In the genomic region with DNA sequence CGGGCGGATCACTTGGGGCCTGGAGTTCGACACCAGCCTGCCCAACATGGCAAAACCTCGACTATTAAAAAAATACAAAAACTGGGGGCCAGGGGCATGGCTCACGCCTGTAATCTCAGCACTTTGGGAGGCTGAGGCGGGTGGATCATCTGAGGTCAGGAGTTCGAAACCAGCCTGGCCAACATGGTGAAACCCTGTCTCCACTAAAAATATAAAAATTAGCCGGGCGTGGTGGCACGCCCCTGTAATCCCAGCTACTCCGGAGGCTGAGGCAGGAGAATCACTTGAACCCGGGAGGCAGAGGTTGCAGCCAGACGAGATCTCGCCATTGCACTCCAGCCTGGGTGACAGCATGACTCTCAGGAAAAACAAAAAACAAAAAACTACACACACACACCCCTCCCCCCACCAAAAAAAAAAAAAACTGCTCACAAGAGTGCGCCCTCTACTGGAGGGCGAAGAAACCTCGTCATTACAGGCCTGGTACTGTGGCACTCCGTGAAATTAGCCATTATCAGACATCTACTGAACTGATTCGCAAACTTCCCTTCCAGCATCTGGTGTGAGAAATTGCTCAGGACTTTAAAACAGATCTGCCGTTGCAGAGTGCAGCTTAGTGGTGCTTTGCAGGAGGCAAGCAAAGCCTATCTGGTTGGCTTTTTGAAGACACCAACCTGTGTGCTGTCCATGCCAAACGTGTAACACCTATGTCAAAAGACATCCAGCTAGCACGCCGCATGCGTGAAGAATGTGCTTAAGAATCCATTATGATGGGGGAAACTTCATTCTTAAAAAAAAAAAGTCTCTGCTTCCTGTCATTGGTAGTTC, we compare ENCODE assay signal across 1 cellular context.
TF ChIP-seq lines count a peak whose summit lies in the region.

No MANE protein-coding gene starts in this region.

TF ChIP-seq in HEK293, 187 proteins besides CTCF, POLR2A, EP300 and RAD21 (continued from another document and continues in another):
- TF ChIP-seq, protein P1, sequence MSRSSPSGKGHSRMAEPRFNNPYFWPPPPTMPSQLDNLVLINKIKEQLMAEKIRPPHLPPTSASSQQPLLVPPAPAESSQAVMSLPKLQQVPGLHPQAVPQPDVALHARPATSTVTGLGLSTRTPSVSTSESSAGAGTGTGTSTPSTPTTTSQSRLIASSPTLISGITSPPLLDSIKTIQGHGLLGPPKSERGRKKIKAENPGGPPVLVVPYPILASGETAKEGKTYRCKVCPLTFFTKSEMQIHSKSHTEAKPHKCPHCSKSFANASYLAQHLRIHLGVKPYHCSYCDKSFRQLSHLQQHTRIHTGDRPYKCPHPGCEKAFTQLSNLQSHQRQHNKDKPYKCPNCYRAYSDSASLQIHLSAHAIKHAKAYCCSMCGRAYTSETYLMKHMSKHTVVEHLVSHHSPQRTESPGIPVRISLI (tag by site-specific recombination; IDR thresholded peaks at IDR 0.05): peak; percentile 97
- TF ChIP-seq ZNF555 (tag by site-specific recombination; conservative IDR thresholded peaks at IDR 0.05) (no peak), ZNF398 (tag by site-specific recombination; IDR thresholded peaks at IDR 0.05) (no peak), ZNF830 (tag by site-specific recombination; IDR thresholded peaks at IDR 0.05; ENCODE audit: low read depth) (no peak), ZBTB8A (tag by site-specific recombination; IDR thresholded peaks at IDR 0.05) (peak; percentile 47), ZNF776 (tag by site-specific recombination; IDR thresholded peaks at IDR 0.05; ENCODE audit: borderline replicate concordance) (no peak), ZNF843 (tag by site-specific recombination; IDR thresholded peaks at IDR 0.05) (0 out of 2 replicates have a peak, but pooled peaks have one; percentile 34), KLF1 (tag by site-specific recombination; IDR thresholded peaks at IDR 0.05) (peak; percentile 29; the same call in 1 of the 2 replicates), ZNF623 (tag by site-specific recombination; IDR thresholded peaks at IDR 0.05) (no peak), ZSCAN16 (tag by site-specific recombination; IDR thresholded peaks at IDR 0.05) (no peak), ZNF629 (tag by site-specific recombination; IDR thresholded peaks at IDR 0.05) (peak; percentile 66; the same call in 1 of the 2 replicates), ZNF677 (tag by site-specific recombination; IDR thresholded peaks at IDR 0.05) (no peak), ZBTB17 (tag by site-specific recombination; IDR thresholded peaks at IDR 0.05) (peak; percentile 71), GLI4 (tag by site-specific recombination; IDR thresholded peaks at IDR 0.05) (no peak), YY2 (tag by site-specific recombination; IDR thresholded peaks at IDR 0.05) (peak; percentile 64; the same call in 1 of the 2 replicates), AEBP2 (tag by site-specific recombination; IDR thresholded peaks at IDR 0.05; ENCODE audit: borderline replicate concordance) (no peak), ZNF624 (tag by site-specific recombination; IDR thresholded peaks at IDR 0.05) (no peak), ZNF530 (tag by site-specific recombination; IDR thresholded peaks at IDR 0.05; ENCODE audit: low read depth) (no peak), ZNF610 (tag by site-specific recombination; IDR thresholded peaks at IDR 0.05; ENCODE audit: borderline replicate concordance) (peak; percentile 58; the same call in 1 of the 2 replicates), ZNF239 (tag by site-specific recombination; IDR thresholded peaks at IDR 0.05) (no peak), ZNF785 (tag by site-specific recombination; IDR thresholded peaks at IDR 0.05) (0 out of 2 replicates have a peak, but pooled peaks have one; percentile 27), KLF10 (tag by site-specific recombination; IDR thresholded peaks at IDR 0.05) (0 out of 2 replicates have a peak, but pooled peaks have one; percentile 24), SP2 (tag by site-specific recombination; IDR thresholded peaks at IDR 0.05) (no peak), TRIM28 (IDR thresholded peaks at IDR 0.05; ENCODE audit: borderline replicate concordance, low read length) (0 out of 2 replicates have a peak, but pooled peaks have one; percentile 61), ZNF280D (tag by site-specific recombination; IDR thresholded peaks at IDR 0.05) (no peak), ZXDB (tag by site-specific recombination; IDR thresholded peaks at IDR 0.05) (peak; percentile 64), OSR2 (tag by site-specific recombination; IDR thresholded peaks at IDR 0.05) (no peak)
- TF ChIP-seq, protein P2, sequence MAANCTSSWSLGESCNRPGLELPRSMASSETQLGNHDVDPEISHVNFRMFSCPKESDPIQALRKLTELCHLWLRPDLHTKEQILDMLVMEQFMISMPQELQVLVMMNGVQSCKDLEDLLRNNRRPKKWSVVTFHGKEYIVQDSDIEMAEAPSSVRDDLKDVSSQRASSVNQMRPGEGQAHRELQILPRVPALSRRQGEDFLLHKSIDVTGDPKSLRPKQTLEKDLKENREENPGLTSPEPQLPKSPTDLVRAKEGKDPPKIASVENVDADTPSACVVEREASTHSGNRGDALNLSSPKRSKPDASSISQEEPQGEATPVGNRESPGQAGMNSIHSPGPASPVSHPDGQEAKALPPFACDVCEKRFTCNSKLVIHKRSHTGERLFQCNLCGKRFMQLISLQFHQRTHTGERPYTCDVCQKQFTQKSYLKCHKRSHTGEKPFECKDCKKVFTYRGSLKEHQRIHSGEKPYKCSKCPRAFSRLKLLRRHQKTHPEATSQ (tag by site-specific recombination; IDR thresholded peaks at IDR 0.05): no peak
- TF ChIP-seq, protein P3, sequence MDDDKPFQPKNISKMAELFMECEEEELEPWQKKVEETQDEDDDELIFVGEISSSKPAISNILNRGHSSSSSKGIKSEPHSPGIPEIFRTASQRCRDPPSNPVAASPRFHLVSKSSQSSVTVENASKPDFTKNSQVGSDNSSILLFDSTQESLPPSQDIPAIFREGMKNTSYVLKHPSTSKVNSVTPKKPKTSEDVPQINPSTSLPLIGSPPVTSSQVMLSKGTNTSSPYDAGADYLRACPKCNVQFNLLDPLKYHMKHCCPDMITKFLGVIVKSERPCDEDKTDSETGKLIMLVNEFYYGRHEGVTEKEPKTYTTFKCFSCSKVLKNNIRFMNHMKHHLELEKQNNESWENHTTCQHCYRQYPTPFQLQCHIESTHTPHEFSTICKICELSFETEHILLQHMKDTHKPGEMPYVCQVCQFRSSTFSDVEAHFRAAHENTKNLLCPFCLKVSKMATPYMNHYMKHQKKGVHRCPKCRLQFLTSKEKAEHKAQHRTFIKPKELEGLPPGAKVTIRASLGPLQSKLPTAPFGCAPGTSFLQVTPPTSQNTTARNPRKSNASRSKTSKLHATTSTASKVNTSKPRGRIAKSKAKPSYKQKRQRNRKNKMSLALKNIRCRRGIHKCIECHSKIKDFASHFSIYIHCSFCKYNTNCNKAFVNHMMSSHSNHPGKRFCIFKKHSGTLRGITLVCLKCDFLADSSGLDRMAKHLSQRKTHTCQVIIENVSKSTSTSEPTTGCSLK (tag by site-specific recombination; IDR thresholded peaks at IDR 0.05): no peak
- TF ChIP-seq, protein P4, sequence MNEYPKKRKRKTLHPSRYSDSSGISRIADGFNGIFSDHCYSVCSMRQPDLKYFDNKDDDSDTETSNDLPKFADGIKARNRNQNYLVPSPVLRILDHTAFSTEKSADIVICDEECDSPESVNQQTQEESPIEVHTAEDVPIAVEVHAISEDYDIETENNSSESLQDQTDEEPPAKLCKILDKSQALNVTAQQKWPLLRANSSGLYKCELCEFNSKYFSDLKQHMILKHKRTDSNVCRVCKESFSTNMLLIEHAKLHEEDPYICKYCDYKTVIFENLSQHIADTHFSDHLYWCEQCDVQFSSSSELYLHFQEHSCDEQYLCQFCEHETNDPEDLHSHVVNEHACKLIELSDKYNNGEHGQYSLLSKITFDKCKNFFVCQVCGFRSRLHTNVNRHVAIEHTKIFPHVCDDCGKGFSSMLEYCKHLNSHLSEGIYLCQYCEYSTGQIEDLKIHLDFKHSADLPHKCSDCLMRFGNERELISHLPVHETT (tag by site-specific recombination; IDR thresholded peaks at IDR 0.05): peak; percentile 79
- TF ChIP-seq, protein P5, sequence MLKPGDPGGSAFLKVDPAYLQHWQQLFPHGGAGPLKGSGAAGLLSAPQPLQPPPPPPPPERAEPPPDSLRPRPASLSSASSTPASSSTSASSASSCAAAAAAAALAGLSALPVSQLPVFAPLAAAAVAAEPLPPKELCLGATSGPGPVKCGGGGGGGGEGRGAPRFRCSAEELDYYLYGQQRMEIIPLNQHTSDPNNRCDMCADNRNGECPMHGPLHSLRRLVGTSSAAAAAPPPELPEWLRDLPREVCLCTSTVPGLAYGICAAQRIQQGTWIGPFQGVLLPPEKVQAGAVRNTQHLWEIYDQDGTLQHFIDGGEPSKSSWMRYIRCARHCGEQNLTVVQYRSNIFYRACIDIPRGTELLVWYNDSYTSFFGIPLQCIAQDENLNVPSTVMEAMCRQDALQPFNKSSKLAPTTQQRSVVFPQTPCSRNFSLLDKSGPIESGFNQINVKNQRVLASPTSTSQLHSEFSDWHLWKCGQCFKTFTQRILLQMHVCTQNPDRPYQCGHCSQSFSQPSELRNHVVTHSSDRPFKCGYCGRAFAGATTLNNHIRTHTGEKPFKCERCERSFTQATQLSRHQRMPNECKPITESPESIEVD (tag by site-specific recombination; IDR thresholded peaks at IDR 0.05): peak; percentile 68
- TF ChIP-seq, protein P6, sequence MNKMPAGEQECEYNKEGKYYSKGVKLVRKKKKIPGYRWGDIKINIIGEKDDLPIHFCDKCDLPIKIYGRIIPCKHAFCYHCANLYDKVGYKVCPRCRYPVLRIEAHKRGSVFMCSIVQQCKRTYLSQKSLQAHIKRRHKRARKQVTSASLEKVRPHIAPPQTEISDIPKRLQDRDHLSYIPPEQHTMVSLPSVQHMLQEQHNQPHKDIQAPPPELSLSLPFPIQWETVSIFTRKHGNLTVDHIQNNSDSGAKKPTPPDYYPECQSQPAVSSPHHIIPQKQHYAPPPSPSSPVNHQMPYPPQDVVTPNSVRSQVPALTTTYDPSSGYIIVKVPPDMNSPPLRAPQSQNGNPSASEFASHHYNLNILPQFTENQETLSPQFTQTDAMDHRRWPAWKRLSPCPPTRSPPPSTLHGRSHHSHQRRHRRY (tag by site-specific recombination; IDR thresholded peaks at IDR 0.05): no peak
- TF ChIP-seq, protein P7, sequence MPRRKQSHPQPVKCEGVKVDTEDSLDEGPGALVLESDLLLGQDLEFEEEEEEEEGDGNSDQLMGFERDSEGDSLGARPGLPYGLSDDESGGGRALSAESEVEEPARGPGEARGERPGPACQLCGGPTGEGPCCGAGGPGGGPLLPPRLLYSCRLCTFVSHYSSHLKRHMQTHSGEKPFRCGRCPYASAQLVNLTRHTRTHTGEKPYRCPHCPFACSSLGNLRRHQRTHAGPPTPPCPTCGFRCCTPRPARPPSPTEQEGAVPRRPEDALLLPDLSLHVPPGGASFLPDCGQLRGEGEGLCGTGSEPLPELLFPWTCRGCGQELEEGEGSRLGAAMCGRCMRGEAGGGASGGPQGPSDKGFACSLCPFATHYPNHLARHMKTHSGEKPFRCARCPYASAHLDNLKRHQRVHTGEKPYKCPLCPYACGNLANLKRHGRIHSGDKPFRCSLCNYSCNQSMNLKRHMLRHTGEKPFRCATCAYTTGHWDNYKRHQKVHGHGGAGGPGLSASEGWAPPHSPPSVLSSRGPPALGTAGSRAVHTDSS (tag by site-specific recombination; IDR thresholded peaks at IDR 0.05): no peak
- TF ChIP-seq, protein P8, sequence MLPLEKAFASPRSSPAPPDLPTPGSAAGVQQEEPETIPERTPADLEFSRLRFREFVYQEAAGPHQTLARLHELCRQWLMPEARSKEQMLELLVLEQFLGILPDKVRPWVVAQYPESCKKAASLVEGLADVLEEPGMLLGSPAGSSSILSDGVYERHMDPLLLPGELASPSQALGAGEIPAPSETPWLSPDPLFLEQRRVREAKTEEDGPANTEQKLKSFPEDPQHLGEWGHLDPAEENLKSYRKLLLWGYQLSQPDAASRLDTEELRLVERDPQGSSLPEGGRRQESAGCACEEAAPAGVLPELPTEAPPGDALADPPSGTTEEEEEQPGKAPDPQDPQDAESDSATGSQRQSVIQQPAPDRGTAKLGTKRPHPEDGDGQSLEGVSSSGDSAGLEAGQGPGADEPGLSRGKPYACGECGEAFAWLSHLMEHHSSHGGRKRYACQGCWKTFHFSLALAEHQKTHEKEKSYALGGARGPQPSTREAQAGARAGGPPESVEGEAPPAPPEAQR (tag by site-specific recombination; IDR thresholded peaks at IDR 0.05): no peak
